ENCODE assay signal across 1 cellular context in the genomic region with DNA sequence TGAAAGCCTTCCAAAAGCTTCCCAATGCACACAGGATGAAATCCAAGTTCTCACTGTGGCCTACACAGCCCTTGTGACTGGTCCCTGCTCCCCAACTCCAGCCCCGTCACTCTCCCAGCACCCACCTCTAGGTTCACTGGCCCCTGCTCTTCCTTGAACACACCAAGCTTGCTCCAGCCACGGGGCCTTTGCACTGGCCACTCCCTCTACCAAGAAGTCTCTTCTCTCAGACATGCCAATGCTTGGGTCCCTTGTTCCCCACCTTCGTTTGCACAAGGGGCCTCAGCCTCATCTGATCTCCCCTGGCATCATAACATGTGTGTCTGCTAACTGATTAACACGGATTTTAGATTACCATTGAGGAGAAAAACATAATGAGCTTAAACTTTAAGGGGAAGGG.
TF ChIP-seq lines count a peak whose summit lies in the region.

No MANE protein-coding gene starts in this region.

TF ChIP-seq in K562, 482 proteins besides CTCF, POLR2A, EP300 and RAD21:
- peak; percentile 69 for TF ChIP-seq BCOR (IDR thresholded peaks at IDR 0.05)
- no peak for TF ChIP-seq TAL1 (IDR thresholded peaks at IDR 0.05)
- TF ChIP-seq ZNF12 (CRISPR knock-in tag; IDR thresholded peaks at IDR 0.05), result no peak
- peak; percentile 55 for TF ChIP-seq RBM25 (IDR thresholded peaks at IDR 0.05; ENCODE audit: low read depth, low read length, severe bottlenecking)
